Comparison of ENCODE assay signal across 8 cellular contexts in genomic region chr2:95314964-95315611, GRCh38. TPM values are rescaled to one million over a fixed set of nuclear protein-coding genes. Genes with fewer than 3 reads are reported as not detected.
A peak's percentile ranks its signal among the peaks of the same experiment; 100 is the strongest.
DNase-seq lines count a peak whose midpoint lies in the region; ATAC-seq, FAIRE-seq and TF ChIP-seq lines count a peak whose summit lies in the region.

No MANE protein-coding gene starts in this region.

- H3K27me3 Mint-ChIP-seq in CD14-positive monocyte (ENCODE audit: low read depth in 3 of 3), result peaks cover 1 to 2% (median 2%) of the 10 kb centered on the region in 3 donors

- no peaks in the 10 kb centered on the region for H3K4me1 Mint-ChIP-seq in CD14-positive monocyte

- in situ Hi-C loops in ACHN (cut with HindIII; ENCODE audit: low pct_ligation_motif_present, low pct_unique_long_range_greater_than_20kb, low sequenced_read_pairs) (no loop called here), GM23248 (cut with MboI) (no loop called here)

- no peak for ATAC-seq in GM21526 (IDR thresholded peaks at IDR 0.05; ENCODE audit: low FRiP score, unreplicated experiment)

- no peaks in the 10 kb centered on the region for H3K9me2 ChIP-seq in GM23248 (ENCODE audit: insufficient read depth)

- H3K9me3 ChIP-seq in GM23248 (ENCODE audit: low read depth), result no peaks in the 10 kb centered on the region
- H3K9me3 ChIP-seq in small intestine (ENCODE audit: control insufficient read depth, low read depth), result no peaks in the 10 kb centered on the region

- peaks cover 6% of the 10 kb centered on the region; the same call in 1 of the 2 replicates for H3F3A ChIP-seq in GM23248 (ENCODE audit: insufficient read depth)

- DNase-seq in ACHN (peak; percentile 93), GM23248 (peak; percentile 74), SKM-1 treated with dmso at 0.1 percent for 144 hours (lab: John Stamatoyannopoulos, UW; ENCODE audit: unreplicated experiment) (peak; percentile 37), head of caudate nucleus (peak; percentile 50 to 92 (median 78)), small intestine (peak; percentile 45), CD14-positive monocyte (ENCODE audit: low spot score) (no peak)
- no peak for DNase-seq in stimulated activated CD4-positive, alpha-beta T cell treated with anti-CD3 and anti-CD28 coated beads, Interleukin-15, amount 100 ng/mL, for 24 hours

- 57 to 60% methylated on average over 14 to 15 of the region's 16 CpGs for WGBS in GM23248 (ENCODE audit: low coverage in 1 of 2, low lambda C conversion rate in 2 of 2, missing lambda C conversion rate in 2 of 2), 2 experiments
- WGBS in small intestine, 3 donors, result 59 to 71% (median 60%) methylated on average over 15 to 16 of the region's 16 CpGs

- H3K4me2 ChIP-seq in GM23248 (ENCODE audit: unreplicated experiment), result no peak overlapping the region

- H3K27me3 ChIP-seq in GM23248 (replicated peaks; ENCODE audit: insufficient read depth) (no peaks in the 10 kb centered on the region), small intestine (ENCODE audit: control insufficient read depth in 2 of 2, insufficient read depth in 2 of 2, low read length in 2 of 2) (no peaks in the 10 kb centered on the region)

- H4K20me1 ChIP-seq in GM23248 (ENCODE audit: insufficient read depth), result no peaks in the 10 kb centered on the region

- FAIRE-seq in small intestine (lab: Jason Lieb, UNC), result no peak

- no peak overlapping the region for H3K4me3 Mint-ChIP-seq in CD14-positive monocyte

- no peak overlapping the region for H2AFZ ChIP-seq in GM23248

- H3K4me1 ChIP-seq in GM23248 (ENCODE audit: insufficient read depth) (peaks cover 23% of the 10 kb centered on the region), small intestine (ENCODE audit: control insufficient read depth in 2 of 2, insufficient read depth in 1 of 2, low read depth in 1 of 2, low read length in 1 of 2) (no peaks in the 10 kb centered on the region)

- H3K79me2 ChIP-seq in GM23248 (ENCODE audit: insufficient read depth), result no peaks in the 10 kb centered on the region

- intact Hi-C loops in head of caudate nucleus (cut with DNase I) (no loop called here), CD14-positive monocyte (cut with micrococcal nuclease) (no loop called here)

- H3K27ac ChIP-seq in GM23248, result no peak overlapping the region
- H3K27ac ChIP-seq in small intestine (ENCODE audit: low read depth in 1 of 2, low read length in 1 of 2), result no peak overlapping the region

- no peak overlapping the region for H3K9ac ChIP-seq in GM23248

- H3K9me3 Mint-ChIP-seq in CD14-positive monocyte, result peaks cover 0 to 3% (median 0%) of the 10 kb centered on the region in 7 donors

- TF ChIP-seq CTCF in CD14-positive monocyte (IDR thresholded peaks at IDR 0.05), result no peak

- H3K36me3 ChIP-seq in GM23248 (ENCODE audit: low read depth), result no peaks in the 10 kb centered on the region
- H3K36me3 ChIP-seq in small intestine (ENCODE audit: control insufficient read depth in 2 of 2, insufficient read depth in 2 of 2, low read length in 2 of 2), result no peaks in the 10 kb centered on the region

- no peaks in the 10 kb centered on the region for H3K36me3 Mint-ChIP-seq in CD14-positive monocyte

- no peak overlapping the region for H3K27ac Mint-ChIP-seq in CD14-positive monocyte

- H3K4me3 ChIP-seq in GM23248, result no peak overlapping the region
- no peak overlapping the region for H3K4me3 ChIP-seq in small intestine (ENCODE audit: low read depth in 1 of 2, low read length in 2 of 2)

RNA-seq across cellular contexts. Expression of gene KCNIP3, which starts 17.9 kb away (rescaled TPM):
- 10.7 and 11.9 TPM in 2 replicates for total RNA-seq in GM23248 (2014; rRNA removed; shearing (Covaris generic))
- 3.7 and 4.9 TPM in 2 replicates for polyA plus RNA-seq in GM23248 (2016; fragmentation: Nextera tagmentation; extraction: Ambion mirVana)
- 1 to 10 TPM; 1.4 to 3.8 (median 2.6) TPM for polyA plus RNA-seq in small intestine
- polyA plus RNA-seq in CD14-positive monocyte, result not detected

RNA-seq across cellular contexts. Expression of gene PROM2, which starts 40.8 kb away (rescaled TPM):
- 0.22 TPM in 1 of 2 replicates, not detected in the other for total RNA-seq in GM23248 (2014; rRNA removed; shearing (Covaris generic))
- polyA plus RNA-seq in GM23248 (2016; fragmentation: Nextera tagmentation; extraction: Ambion mirVana) (0.25 TPM in 1 of 2 replicates, not detected in the other), small intestine (10 to 100 TPM in 1 of 3 donors, 1 to 10 TPM in 2; 1.1 to 17.9 (median 1.4) TPM), CD14-positive monocyte (not detected)

Comparison
In these comparisons a context has a peak if more than half of its experiments do, and no peak if none do; other contexts are left out.
1. DNase-seq: peak in ACHN (single experiment), GM23248 (single experiment), SKM-1 treated with dmso at 0.1 percent for 144 hours (single experiment), head of caudate nucleus (42 of 42) and small intestine (single experiment); none in stimulated activated CD4-positive, alpha-beta T cell treated with anti-CD3 and anti-CD28 coated beads, Interleukin-15, amount 100 ng/mL, for 24 hours (single experiment) and CD14-positive monocyte (single experiment).